1 cellular context compared by ENCODE assay signal in genomic region chr11:506238-506949, GRCh38.
TF ChIP-seq lines count a peak whose summit lies in the region.

No MANE protein-coding gene starts in this region.

TF ChIP-seq in K562, 482 proteins besides CTCF, POLR2A, EP300 and RAD21 (continued from another document and continues in another):
- TF ChIP-seq CHD7 (IDR thresholded peaks at IDR 0.05; ENCODE audit: low read depth, low read length), result no peak
- TF ChIP-seq, protein P1, sequence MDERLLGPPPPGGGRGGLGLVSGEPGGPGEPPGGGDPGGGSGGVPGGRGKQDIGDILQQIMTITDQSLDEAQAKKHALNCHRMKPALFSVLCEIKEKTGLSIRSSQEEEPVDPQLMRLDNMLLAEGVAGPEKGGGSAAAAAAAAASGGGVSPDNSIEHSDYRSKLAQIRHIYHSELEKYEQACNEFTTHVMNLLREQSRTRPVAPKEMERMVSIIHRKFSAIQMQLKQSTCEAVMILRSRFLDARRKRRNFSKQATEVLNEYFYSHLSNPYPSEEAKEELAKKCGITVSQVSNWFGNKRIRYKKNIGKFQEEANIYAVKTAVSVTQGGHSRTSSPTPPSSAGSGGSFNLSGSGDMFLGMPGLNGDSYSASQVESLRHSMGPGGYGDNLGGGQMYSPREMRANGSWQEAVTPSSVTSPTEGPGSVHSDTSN (CRISPR knock-in tag; IDR thresholded peaks at IDR 0.05; ENCODE audit: low read depth), result no peak
- TF ChIP-seq, protein P1 (tag; conservative IDR thresholded peaks at IDR 0.05; ENCODE audit: low read depth), result no peak
- TF ChIP-seq, protein P2, sequence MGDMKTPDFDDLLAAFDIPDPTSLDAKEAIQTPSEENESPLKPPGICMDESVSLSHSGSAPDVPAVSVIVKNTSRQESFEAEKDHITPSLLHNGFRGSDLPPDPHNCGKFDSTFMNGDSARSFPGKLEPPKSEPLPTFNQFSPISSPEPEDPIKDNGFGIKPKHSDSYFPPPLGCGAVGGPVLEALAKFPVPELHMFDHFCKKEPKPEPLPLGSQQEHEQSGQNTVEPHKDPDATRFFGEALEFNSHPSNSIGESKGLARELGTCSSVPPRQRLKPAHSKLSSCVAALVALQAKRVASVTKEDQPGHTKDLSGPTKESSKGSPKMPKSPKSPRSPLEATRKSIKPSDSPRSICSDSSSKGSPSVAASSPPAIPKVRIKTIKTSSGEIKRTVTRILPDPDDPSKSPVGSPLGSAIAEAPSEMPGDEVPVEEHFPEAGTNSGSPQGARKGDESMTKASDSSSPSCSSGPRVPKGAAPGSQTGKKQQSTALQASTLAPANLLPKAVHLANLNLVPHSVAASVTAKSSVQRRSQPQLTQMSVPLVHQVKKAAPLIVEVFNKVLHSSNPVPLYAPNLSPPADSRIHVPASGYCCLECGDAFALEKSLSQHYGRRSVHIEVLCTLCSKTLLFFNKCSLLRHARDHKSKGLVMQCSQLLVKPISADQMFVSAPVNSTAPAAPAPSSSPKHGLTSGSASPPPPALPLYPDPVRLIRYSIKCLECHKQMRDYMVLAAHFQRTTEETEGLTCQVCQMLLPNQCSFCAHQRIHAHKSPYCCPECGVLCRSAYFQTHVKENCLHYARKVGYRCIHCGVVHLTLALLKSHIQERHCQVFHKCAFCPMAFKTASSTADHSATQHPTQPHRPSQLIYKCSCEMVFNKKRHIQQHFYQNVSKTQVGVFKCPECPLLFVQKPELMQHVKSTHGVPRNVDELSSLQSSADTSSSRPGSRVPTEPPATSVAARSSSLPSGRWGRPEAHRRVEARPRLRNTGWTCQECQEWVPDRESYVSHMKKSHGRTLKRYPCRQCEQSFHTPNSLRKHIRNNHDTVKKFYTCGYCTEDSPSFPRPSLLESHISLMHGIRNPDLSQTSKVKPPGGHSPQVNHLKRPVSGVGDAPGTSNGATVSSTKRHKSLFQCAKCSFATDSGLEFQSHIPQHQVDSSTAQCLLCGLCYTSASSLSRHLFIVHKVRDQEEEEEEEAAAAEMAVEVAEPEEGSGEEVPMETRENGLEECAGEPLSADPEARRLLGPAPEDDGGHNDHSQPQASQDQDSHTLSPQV (IDR thresholded peaks at IDR 0.05), result peak; percentile 88
- 0 out of 2 replicates have a peak, but pooled peaks have one; percentile 11 for TF ChIP-seq ZNF174 (CRISPR knock-in tag; IDR thresholded peaks at IDR 0.05)
- 0 out of 2 replicates have a peak, but pooled peaks have one; percentile 23 for TF ChIP-seq PTBP1 (IDR thresholded peaks at IDR 0.05; ENCODE audit: low read depth, low read length)
- peak; percentile 0 for TF ChIP-seq HMGN3 (IDR thresholded peaks at IDR 0.05; ENCODE audit: borderline replicate concordance, extremely low read depth, insufficient read length, low read depth, low read length)
- 0 out of 2 replicates have a peak, but pooled peaks have one; percentile 18 for TF ChIP-seq HNRNPL (IDR thresholded peaks at IDR 0.05; ENCODE audit: low read depth, low read length)
- TF ChIP-seq GATAD2A (IDR thresholded peaks at IDR 0.05), result no peak
- peak; percentile 34 for TF ChIP-seq TBP (optimal IDR thresholded peaks at IDR 0.05; ENCODE audit: low read depth, low read length)
- no peak for TF ChIP-seq RFX7 (CRISPR knock-in tag; IDR thresholded peaks at IDR 0.05)
- TF ChIP-seq CBX1 (IDR thresholded peaks at IDR 0.05; ENCODE audit: low read depth), result 0 out of 2 replicates have a peak, but pooled peaks have one; percentile 39
- no peak for TF ChIP-seq MCM3 (IDR thresholded peaks at IDR 0.05)
- TF ChIP-seq, protein P3, sequence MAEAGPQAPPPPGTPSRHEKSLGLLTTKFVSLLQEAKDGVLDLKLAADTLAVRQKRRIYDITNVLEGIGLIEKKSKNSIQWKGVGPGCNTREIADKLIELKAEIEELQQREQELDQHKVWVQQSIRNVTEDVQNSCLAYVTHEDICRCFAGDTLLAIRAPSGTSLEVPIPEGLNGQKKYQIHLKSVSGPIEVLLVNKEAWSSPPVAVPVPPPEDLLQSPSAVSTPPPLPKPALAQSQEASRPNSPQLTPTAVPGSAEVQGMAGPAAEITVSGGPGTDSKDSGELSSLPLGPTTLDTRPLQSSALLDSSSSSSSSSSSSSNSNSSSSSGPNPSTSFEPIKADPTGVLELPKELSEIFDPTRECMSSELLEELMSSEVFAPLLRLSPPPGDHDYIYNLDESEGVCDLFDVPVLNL (CRISPR knock-in tag; IDR thresholded peaks at IDR 0.05; ENCODE audit: low read depth), result no peak
- peak; percentile 66 for TF ChIP-seq LCOR (CRISPR knock-in tag; IDR thresholded peaks at IDR 0.05)
- TF ChIP-seq RBBP5 (IDR thresholded peaks at IDR 0.05; ENCODE audit: borderline replicate concordance, insufficient read depth, low read length, poor library complexity, severe bottlenecking), result peak; percentile 71
- no peak for TF ChIP-seq ELF4 (CRISPR knock-in tag; IDR thresholded peaks at IDR 0.05)
- TF ChIP-seq NR1H2 (CRISPR knock-in tag; IDR thresholded peaks at IDR 0.05), result no peak
- TF ChIP-seq ZNF311 (CRISPR knock-in tag; IDR thresholded peaks at IDR 0.05), result no peak
- no peak for TF ChIP-seq NELFE (IDR thresholded peaks at IDR 0.05; ENCODE audit: insufficient read depth, insufficient read length)
- TF ChIP-seq ZNF324 (CRISPR knock-in tag; IDR thresholded peaks at IDR 0.05), result peak; percentile 61
- TF ChIP-seq ZNF57 (CRISPR knock-in tag; IDR thresholded peaks at IDR 0.05), result 0 out of 2 replicates have a peak, but pooled peaks have one; percentile 73
- TF ChIP-seq THAP12 (CRISPR knock-in tag; IDR thresholded peaks at IDR 0.05), result 0 out of 2 replicates have a peak, but pooled peaks have one; percentile 25
- TF ChIP-seq EGR1 (conservative IDR thresholded peaks at IDR 0.05), result peak; percentile 64
- peak in 1 of 2 experiments; percentile 73; a peak in 1 of 4 replicates for TF ChIP-seq TBL1XR1 (IDR thresholded peaks at IDR 0.05; ENCODE audit: low read length in 2 of 2)
- peak; percentile 6; the same call in 1 of the 2 replicates for TF ChIP-seq SOX6 (IDR thresholded peaks at IDR 0.05)
- TF ChIP-seq MTA1 (IDR thresholded peaks at IDR 0.05; ENCODE audit: borderline replicate concordance), result peak; percentile 97
- no peak for TF ChIP-seq EHMT2 (IDR thresholded peaks at IDR 0.05)
- no peak for TF ChIP-seq ZNF354B (CRISPR knock-in tag; IDR thresholded peaks at IDR 0.05)
- 0 out of 2 replicates have a peak, but pooled peaks have one; percentile 34 for TF ChIP-seq HES1 (IDR thresholded peaks at IDR 0.05; ENCODE audit: low read depth)
